In the genomic region with DNA sequence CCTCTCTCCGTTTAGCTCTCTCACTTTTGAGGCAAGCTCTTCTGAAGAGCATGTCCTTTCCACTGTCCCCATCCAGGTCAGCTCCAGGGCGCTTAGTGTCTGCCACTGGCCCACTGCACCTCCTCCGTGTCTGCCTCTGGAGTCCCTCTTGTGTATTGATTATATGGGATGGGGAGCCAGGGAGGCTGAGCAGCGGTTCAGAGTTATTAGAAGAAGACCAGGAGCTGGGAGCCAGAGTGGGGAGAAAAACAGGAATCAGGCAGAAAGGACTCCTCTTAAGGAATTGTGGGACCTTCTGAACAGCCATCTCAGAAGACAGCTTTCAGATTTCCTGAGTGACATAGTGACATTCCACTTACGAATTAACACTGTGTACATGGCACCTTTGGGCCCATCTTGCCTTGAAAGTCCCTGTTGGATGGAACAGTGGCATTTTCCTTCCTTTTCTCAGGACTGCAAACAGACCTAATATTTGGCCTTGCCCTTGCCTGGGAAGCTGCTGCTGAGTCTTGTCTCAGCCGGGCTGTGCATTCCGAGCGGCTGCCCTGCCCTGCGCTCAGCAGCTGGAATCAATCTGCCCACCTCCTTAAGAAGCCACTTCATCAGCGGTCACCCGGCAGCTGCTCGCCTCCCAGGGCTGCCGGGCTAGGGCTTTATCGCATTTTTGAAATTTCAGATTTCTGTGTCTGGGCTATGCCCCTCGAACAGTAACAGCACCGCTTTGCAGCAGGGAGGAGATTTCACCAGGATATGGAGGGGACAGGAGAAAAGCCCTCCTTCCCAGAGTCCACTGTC, we compare ENCODE assay signal across 9 cellular contexts.
DNase-seq lines count a peak whose midpoint lies in the region; ATAC-seq, FAIRE-seq and TF ChIP-seq lines count a peak whose summit lies in the region.
"Had no signal": no experiment of that assay in that cellular context is flagged by ENCODE, and none has a peak within 500 bp of the region (broad histone marks: within the 10 kb centered on the region; RNA-seq: fewer than 3 reads in every experiment).

No MANE protein-coding gene starts in this region.

- TF ChIP-seq CTCF in bronchial epithelial cell (IDR thresholded peaks at IDR 0.05; ENCODE audit: insufficient read depth, low read length, severe bottlenecking) (no peak), keratinocyte (optimal IDR thresholded peaks at IDR 0.05 in 1 of 3, IDR thresholded peaks at IDR 0.05 in 1 of 3, conservative IDR thresholded peaks at IDR 0.05 in 1 of 3; ENCODE audit: extremely low read depth in 1 of 3, insufficient read depth in 2 of 3, low read length in 3 of 3) (no peak)

- H3K27ac ChIP-seq in keratinocyte (ENCODE audit: control insufficient read depth, insufficient read depth, low read length) (no peak overlapping the region), skeletal muscle tissue (ENCODE audit: low read depth, low read length) (peak overlapping the region; percentile 97)

- DNase-seq in GM04504 (ENCODE audit: low read depth) = peak; percentile 72
- peak; percentile 22 for DNase-seq in bronchial epithelial cell (ENCODE audit: low read depth)
- DNase-seq in keratinocyte (ENCODE audit: low read depth, low spot score) = no peak
- no peak for DNase-seq in activated T-cell treated with anti-CD3 and anti-CD28 coated beads, Interleukin-2, amount 50 U/mL, for 4 hours
- DNase-seq in ureter (ENCODE audit: low spot score) = no peak
- DNase-seq: head of caudate nucleus had no signal

- dilution Hi-C loops in keratinocyte (cut with MboI; ENCODE audit: extremely low pct_ligation_motif_present, low sequenced_read_pairs) = no loop called here

- peaks cover 14% of the 10 kb centered on the region for H3K4me1 Mint-ChIP-seq in activated T-cell treated with anti-CD3 and anti-CD28 coated beads, Interleukin-2, amount 50 U/mL, for 4 hours (ENCODE audit: low read depth)

- H3K36me3 ChIP-seq in bronchial epithelial cell (ENCODE audit: control insufficient read depth, insufficient read depth, low read length) (no peaks in the 10 kb centered on the region), keratinocyte (ENCODE audit: control insufficient read depth in 2 of 2, extremely low read depth in 1 of 2, insufficient read depth in 2 of 2, low read length in 2 of 2) (no peaks in the 10 kb centered on the region), skeletal muscle tissue (ENCODE audit: control insufficient read depth in 3 of 3, insufficient read depth in 3 of 3, low read length in 3 of 3) (no peaks in the 10 kb centered on the region)

- no peaks in the 10 kb centered on the region for H3K9me3 ChIP-seq in keratinocyte (ENCODE audit: control insufficient read depth, low read depth, low read length)
- H3K9me3 ChIP-seq in skeletal muscle tissue (ENCODE audit: control insufficient read depth in 3 of 3, low read length in 3 of 3) = no peaks in the 10 kb centered on the region

- no peaks in the 10 kb centered on the region for H3K9me3 Mint-ChIP-seq in activated T-cell treated with anti-CD3 and anti-CD28 coated beads, Interleukin-2, amount 50 U/mL, for 4 hours

- H3K4me1 ChIP-seq in keratinocyte (ENCODE audit: control insufficient read depth, extremely low read depth, insufficient read depth, low read length) (peaks cover 3% of the 10 kb centered on the region), skeletal muscle tissue (ENCODE audit: control insufficient read depth in 3 of 3, insufficient read depth in 3 of 3, low read length in 3 of 3) (peaks cover 20 to 27% (median 23%) of the 10 kb centered on the region in 3 donors)

- no peak overlapping the region for H3K4me3 Mint-ChIP-seq in activated T-cell treated with anti-CD3 and anti-CD28 coated beads, Interleukin-2, amount 50 U/mL, for 4 hours

- H3K27me3 Mint-ChIP-seq in activated T-cell treated with anti-CD3 and anti-CD28 coated beads, Interleukin-2, amount 50 U/mL, for 4 hours (ENCODE audit: low read depth) = peaks cover 49% of the 10 kb centered on the region

- no peaks in the 10 kb centered on the region for H3K36me3 Mint-ChIP-seq in activated T-cell treated with anti-CD3 and anti-CD28 coated beads, Interleukin-2, amount 50 U/mL, for 4 hours (ENCODE audit: insufficient read depth)

- peak overlapping the region; percentile 10 for H2AFZ ChIP-seq in keratinocyte (ENCODE audit: control insufficient read depth, low read length)

- no peaks in the 10 kb centered on the region for H3K79me2 ChIP-seq in keratinocyte (ENCODE audit: control insufficient read depth, insufficient read depth, low read length)

- H3K4me3 ChIP-seq in bronchial epithelial cell (ENCODE audit: low read depth, low read length) = no peak overlapping the region
- H3K4me3 ChIP-seq in keratinocyte (ENCODE audit: control insufficient read depth in 2 of 3, extremely low read depth in 1 of 3, insufficient read depth in 2 of 3, low read depth in 1 of 3, low read length in 3 of 3) = no peak overlapping the region
- H3K4me3 ChIP-seq in skeletal muscle tissue (ENCODE audit: low read length in 3 of 3) = peak overlapping the region; percentile 83 to 90 (median 85)

- H3K27me3 ChIP-seq in bronchial epithelial cell (ENCODE audit: control insufficient read depth, insufficient read depth, low read length) (peaks cover 5% of the 10 kb centered on the region), keratinocyte (ENCODE audit: control insufficient read depth, extremely low read depth, insufficient read depth, low read length) (peaks cover 35% of the 10 kb centered on the region), skeletal muscle tissue (ENCODE audit: control insufficient read depth in 3 of 3, insufficient read depth in 3 of 3, low read length in 3 of 3) (peaks cover 0 to 3% (median 2%) of the 10 kb centered on the region in 3 donors)

- no peak overlapping the region for H3K9ac ChIP-seq in keratinocyte (ENCODE audit: control insufficient read depth, extremely low read depth, insufficient read depth, low read length)
- peak overlapping the region; percentile 81 to 93 (median 91) for H3K9ac ChIP-seq in skeletal muscle tissue (ENCODE audit: low read depth in 1 of 3, low read length in 3 of 3)

- H3K4me2 ChIP-seq in keratinocyte (ENCODE audit: control insufficient read depth, extremely low read depth, insufficient read depth, low read depth, low read length) = peak overlapping the region; percentile 50

- no peak for ATAC-seq in GM21381 (IDR thresholded peaks at IDR 0.05; ENCODE audit: unreplicated experiment)
- no peak for ATAC-seq in HG02623 (IDR thresholded peaks at IDR 0.05; ENCODE audit: unreplicated experiment)
- no peak for ATAC-seq in activated T-cell treated with anti-CD3 and anti-CD28 coated beads, Interleukin-2, amount 50 U/mL, for 4 hours

- H4K20me1 ChIP-seq in keratinocyte (ENCODE audit: control insufficient read depth, extremely low read depth, insufficient read depth, low read length) = no peaks in the 10 kb centered on the region

- FAIRE-seq in bronchial epithelial cell (lab: Jason Lieb, UNC) (peak; percentile 32), keratinocyte (lab: Jason Lieb, UNC) (no peak)

- no peaks in the 10 kb centered on the region for H3K9me1 ChIP-seq in keratinocyte (ENCODE audit: control insufficient read depth, extremely low read depth, insufficient read depth, low read length)

Comparison
In these comparisons a context has a peak if more than half of its experiments do, and no peak if none do; other contexts are left out.
1. DNase-seq: peak in GM04504 (single experiment) and bronchial epithelial cell (single experiment); none in keratinocyte (single experiment), activated T-cell treated with anti-CD3 and anti-CD28 coated beads, Interleukin-2, amount 50 U/mL, for 4 hours (single experiment) and ureter (single experiment).
2. H3K4me3 ChIP-seq: peak in skeletal muscle tissue (3 of 3); none in bronchial epithelial cell (single experiment) and keratinocyte (0 of 3).